ENCODE assay signal across 37 cellular contexts in genomic region chrX:48035891-48036290, GRCh38. TPM values are rescaled to one million over a fixed set of nuclear protein-coding genes. Genes with fewer than 3 reads are reported as not detected.
"Had no signal": no experiment of that assay in that cellular context is flagged by ENCODE, and none has a peak within 500 bp of the region (broad histone marks: within the 10 kb centered on the region; RNA-seq: fewer than 3 reads in every experiment).

No MANE protein-coding gene starts in this region.

- H3K27ac Mint-ChIP-seq: activated naive CD4-positive, alpha-beta T cell treated with anti-CD3 and anti-CD28 coated beads for 36 hours; activated naive CD8-positive, alpha-beta T cell treated with anti-CD3 and anti-CD28 coated beads, Interleukin-2, amount 10 ng/mL, durations not matched to agents 7 days and 5 days; natural killer cell; T-helper 17 cell had no signal

- H3K9me3 Mint-ChIP-seq: activated naive CD4-positive, alpha-beta T cell treated with anti-CD3 and anti-CD28 coated beads for 36 hours; activated naive CD8-positive, alpha-beta T cell treated with anti-CD3 and anti-CD28 coated beads, Interleukin-2, amount 10 ng/mL, durations not matched to agents 7 days and 5 days; natural killer cell had no signal

- H3K36me3 ChIP-seq: brain microvascular endothelial cell, heart right ventricle, neutrophil, pancreas, right atrium auricular region, suprapubic skin, tibial artery, upper lobe of right lung, WERI-Rb-1 had no signal

- H3K27me3 Mint-ChIP-seq: activated naive CD8-positive, alpha-beta T cell treated with anti-CD3 and anti-CD28 coated beads, Interleukin-2, amount 10 ng/mL, durations not matched to agents 7 days and 5 days; T-helper 17 cell had no signal

- FAIRE-seq: endometrium, islet of Langerhans had no signal

- DNase-seq: activated CD4-positive, alpha-beta T cell treated with anti-CD3 and anti-CD28 coated beads for 48 hours; activated CD4-positive, alpha-beta T cell treated with anti-CD3 and anti-CD28 coated beads, Interleukin-2, amount 50 U/mL, for 48 hours; activated CD8-positive, alpha-beta memory T cell treated with anti-CD3 and anti-CD28 coated beads for 24 hours; activated effector memory CD4-positive, alpha-beta T cell treated with anti-CD3 and anti-CD28 coated beads, Interleukin-2, amount 50 U/mL, for 16 hours; activated naive CD4-positive, alpha-beta T cell treated with anti-CD3 and anti-CD28 coated beads for 36 hours; activated naive CD8-positive, alpha-beta T cell treated with anti-CD3 and anti-CD28 coated beads, Interleukin-2, amount 10 ng/mL, durations not matched to agents 7 days and 5 days; amniotic stem cell; brain microvascular endothelial cell; caudate nucleus; effector CD8-positive, alpha-beta T cell; erythroblast; foreskin fibroblast; heart right ventricle; left cardiac atrium; natural killer cell; pancreas; SK-N-SH; stimulated activated CD4-positive, alpha-beta T cell treated with anti-CD3 and anti-CD28 coated beads, Interleukin-15, amount 100 ng/mL, for 24 hours; stimulated activated CD4-positive, alpha-beta T cell treated with anti-CD3 and anti-CD28 coated beads, Interleukin-2, amount 100 ng/mL, for 24 hours; stimulated activated naive CD4-positive, alpha-beta T cell; T-helper 17 cell; T1000; tibial artery; upper lobe of right lung; WERI-Rb-1 had no signal

- H3K9ac ChIP-seq: SK-N-SH had no signal

- H3K4me1 ChIP-seq: heart right ventricle, pancreas, right atrium auricular region, suprapubic skin, tibial artery, upper lobe of right lung had no signal

- ATAC-seq: activated CD4-positive, CD25-positive, alpha-beta regulatory T cell treated with anti-CD3 and anti-CD28 coated beads, Interleukin-2, amount 50 U/mL, for 24 hours; heart right ventricle; left cardiac atrium; natural killer cell; pancreas; T-helper 17 cell; upper lobe of right lung had no signal

- H3K27me3 ChIP-seq: brain microvascular endothelial cell, heart right ventricle, neutrophil, pancreas, right atrium auricular region, suprapubic skin, tibial artery, upper lobe of right lung had no signal

- H3K36me3 Mint-ChIP-seq: activated naive CD8-positive, alpha-beta T cell treated with anti-CD3 and anti-CD28 coated beads, Interleukin-2, amount 10 ng/mL, durations not matched to agents 7 days and 5 days; natural killer cell had no signal

- H3K4me2 ChIP-seq: SK-N-SH had no signal

- H3K4me3 Mint-ChIP-seq: activated naive CD4-positive, alpha-beta T cell treated with anti-CD3 and anti-CD28 coated beads for 36 hours; activated naive CD8-positive, alpha-beta T cell treated with anti-CD3 and anti-CD28 coated beads, Interleukin-2, amount 10 ng/mL, durations not matched to agents 7 days and 5 days; natural killer cell; T-helper 17 cell had no signal

- H3K4me3 ChIP-seq: heart right ventricle, pancreas, right atrium auricular region, suprapubic skin, tibial artery, upper lobe of right lung had no signal

- H3K4me1 Mint-ChIP-seq: activated naive CD8-positive, alpha-beta T cell treated with anti-CD3 and anti-CD28 coated beads, Interleukin-2, amount 10 ng/mL, durations not matched to agents 7 days and 5 days; natural killer cell; T-helper 17 cell had no signal

- H3K27ac ChIP-seq: brain microvascular endothelial cell, heart right ventricle, neutrophil, pancreas, right atrium auricular region, suprapubic skin, tibial artery, upper lobe of right lung, WERI-Rb-1 had no signal

- H3K9me3 ChIP-seq: neutrophil, pancreas, right atrium auricular region, SK-N-SH, suprapubic skin, tibial artery, upper lobe of right lung had no signal

RNA-seq across cellular contexts. Expression of gene SPACA5, which starts 29.1 kb away (rescaled TPM):
- total RNA-seq: activated naive CD4-positive, alpha-beta T cell treated with anti-CD3 and anti-CD28 coated beads for 36 hours; activated naive CD8-positive, alpha-beta T cell treated with anti-CD3 and anti-CD28 coated beads, Interleukin-2, amount 10 ng/mL, durations not matched to agents 7 days and 5 days; astrocyte; dermis microvascular lymphatic vessel endothelial cell; glomerular endothelial cell; heart right ventricle; left cardiac atrium; lower leg skin; mononuclear cell; natural killer cell; pancreas; pulmonary artery endothelial cell; right atrium auricular region; suprapubic skin; T-helper 17 cell; upper lobe of right lung had no signal
- polyA plus RNA-seq: heart right ventricle, pancreas, SK-N-SH had no signal
